In genomic region chr7:12643644-12644043, GRCh38 we compare ENCODE assay signal across 17 cellular contexts. TPM values are rescaled to one million over a fixed set of nuclear protein-coding genes. Genes with fewer than 3 reads are reported as not detected.
DNase-seq lines count a peak whose midpoint lies in the region; ATAC-seq, FAIRE-seq and TF ChIP-seq lines count a peak whose summit lies in the region.
"Had no signal": no experiment of that assay in that cellular context is flagged by ENCODE, and none has a peak within 500 bp of the region (broad histone marks: within the 10 kb centered on the region; RNA-seq: fewer than 3 reads in every experiment).

No MANE protein-coding gene starts in this region.

- no peaks in the 10 kb centered on the region for H3K9me3 Mint-ChIP-seq in activated naive CD8-positive, alpha-beta T cell treated with anti-CD3 and anti-CD28 coated beads, Interleukin-2, amount 50 U/mL, for 24 hours
- no peaks in the 10 kb centered on the region for H3K9me3 Mint-ChIP-seq in activated naive CD8-positive, alpha-beta T cell treated with anti-CD3 and anti-CD28 coated beads for 36 hours
- H3K9me3 Mint-ChIP-seq: T-cell had no signal

- TF ChIP-seq EP300 in H1 (IDR thresholded peaks at IDR 0.05; ENCODE audit: borderline replicate concordance in 1 of 2, low read depth in 2 of 2, low read length in 2 of 2): no peak

- no peak overlapping the region for H2BK15ac ChIP-seq in H1 (ENCODE audit: low read length)

- 91% methylated on average over 5 of the region's 5 CpGs; no CpG with 5 or more reads in 1 of the 2 experiments for WGBS in H1 (ENCODE audit: extremely low coverage in 1 of 2, insufficient coverage in 1 of 2, insufficient read length in 1 of 2, insufficient replicate concordance in 2 of 2, low coverage in 1 of 2, low lambda C conversion rate in 2 of 2, missing lambda C conversion rate in 1 of 2), 2 experiments
- 99% methylated on average over 5 of the region's 5 CpGs for WGBS in mammary epithelial cell (ENCODE audit: low coverage, missing lambda C conversion rate)
- 85% methylated on average over 5 of the region's 5 CpGs for WGBS in right cardiac atrium

- H3K9me3 ChIP-seq in H1 (ENCODE audit: insufficient read depth in 2 of 2, low read depth in 1 of 2, low read length in 1 of 2): no peaks in the 10 kb centered on the region
- no peaks in the 10 kb centered on the region for H3K9me3 ChIP-seq in mammary epithelial cell (replicated peaks; ENCODE audit: insufficient read depth, low read length)
- no peaks in the 10 kb centered on the region for H3K9me3 ChIP-seq in right cardiac atrium (ENCODE audit: control insufficient read depth, low read length)
- H3K9me3 ChIP-seq: Caco-2 had no signal

- H3K36me3 Mint-ChIP-seq in activated naive CD8-positive, alpha-beta T cell treated with anti-CD3 and anti-CD28 coated beads, Interleukin-2, amount 50 U/mL, for 24 hours (ENCODE audit: low read depth): no peaks in the 10 kb centered on the region
- H3K36me3 Mint-ChIP-seq in activated naive CD8-positive, alpha-beta T cell treated with anti-CD3 and anti-CD28 coated beads for 36 hours: no peaks in the 10 kb centered on the region
- H3K36me3 Mint-ChIP-seq: T-cell had no signal

- no peak overlapping the region; the same call in 1 of the 2 replicates for H2BK12ac ChIP-seq in H1 (ENCODE audit: low read depth, low read length)

- peak overlapping the region; percentile 36; the same call in 1 of the 2 replicates for H2BK20ac ChIP-seq in H1 (ENCODE audit: low read length)

- no peak overlapping the region for H3K23ac ChIP-seq in H1 (ENCODE audit: insufficient read length)

- H3K14ac ChIP-seq in H1 (ENCODE audit: insufficient read length): no peak overlapping the region

- CTCF ChIA-PET in H1 (lab: Charles Lee; ENCODE audit: partially characterized antibody) (interaction anchor here (1.2 to 1.7 kb wide), 3 partner anchors 41 to 125 kb away, joined by 4 to 7 read pairs (median 4); no protein-coding TSS in a partner anchor), mammary epithelial cell (lab: Charles Lee; ENCODE audit: low non-redundant PET) (no interaction called here)

- intact Hi-C loops in mammary epithelial cell (cut with micrococcal nuclease) (no loop called here), right cardiac atrium (cut with DNase I) (loop anchor here in 1 of 4 donors (5.0 kb wide), 1 partner anchor 619 kb away; no protein-coding TSS in a partner anchor)

- H2BK5ac ChIP-seq in H1 (ENCODE audit: low read depth, low read length): no peak overlapping the region

- H3K36me3 ChIP-seq in H1 (ENCODE audit: control insufficient read depth in 2 of 4, insufficient read depth in 4 of 4, low read length in 3 of 4) (no peaks in the 10 kb centered on the region), mammary epithelial cell (ENCODE audit: insufficient read depth, low read length) (no peaks in the 10 kb centered on the region)

- no peak overlapping the region for H2AK5ac ChIP-seq in H1 (ENCODE audit: low read depth, low read length)

- H3K4me2 ChIP-seq in H1 (ENCODE audit: insufficient read depth in 1 of 2, low read depth in 2 of 2, low read length in 2 of 2): no peak overlapping the region
- H3K4me2 ChIP-seq in mammary epithelial cell (ENCODE audit: insufficient read depth, low read depth, low read length): no peak overlapping the region

- H3K79me2 ChIP-seq in H1 (ENCODE audit: control insufficient read depth in 1 of 2, insufficient read depth in 2 of 2, low read length in 2 of 2) (no peaks in the 10 kb centered on the region), mammary epithelial cell (ENCODE audit: insufficient read depth, low read length) (no peaks in the 10 kb centered on the region)

- H3K27me3 Mint-ChIP-seq in activated naive CD8-positive, alpha-beta T cell treated with anti-CD3 and anti-CD28 coated beads, Interleukin-2, amount 50 U/mL, for 24 hours: no peaks in the 10 kb centered on the region
- no peaks in the 10 kb centered on the region for H3K27me3 Mint-ChIP-seq in activated naive CD8-positive, alpha-beta T cell treated with anti-CD3 and anti-CD28 coated beads for 36 hours
- H3K27me3 Mint-ChIP-seq: T-cell had no signal

- no peak overlapping the region for H2BK120ac ChIP-seq in H1 (replicated peaks; ENCODE audit: low read depth, low read length)

- DNase-seq in activated naive CD8-positive, alpha-beta T cell treated with anti-CD3 and anti-CD28 coated beads, Interleukin-2, amount 50 U/mL, for 24 hours: no peak
- DNase-seq in activated naive CD8-positive, alpha-beta T cell treated with anti-CD3 and anti-CD28 coated beads for 36 hours: no peak
- DNase-seq in KBM-7: peak; percentile 82
- no peak for DNase-seq in H1 (ENCODE audit: low read depth in 1 of 2, low spot score in 2 of 2)
- no peak for DNase-seq in mammary epithelial cell
- DNase-seq in right cardiac atrium: no peak
- DNase-seq in left lobe of liver (ENCODE audit: low spot score): no peak
- DNase-seq: activated CD4-positive, alpha-beta T cell treated with anti-CD3 and anti-CD28 coated beads, Interleukin-2, amount 50 U/mL, for 1 hour; anterior cingulate cortex; Caco-2; hippocampal formation; NCI-H2171 treated with DMSO at 0.1 percent for 48 hours; T-cell had no signal

- FAIRE-seq in H1 (lab: Jason Lieb, UNC): no peak
- FAIRE-seq: A204.1 had no signal

- no peak overlapping the region for H3K4ac ChIP-seq in H1 (replicated peaks; ENCODE audit: insufficient read length, low read depth, low read length)

- no peak overlapping the region for H3K56ac ChIP-seq in H1 (replicated peaks; ENCODE audit: insufficient read length, low read depth, low read length)

- no peaks in the 10 kb centered on the region for H3K27me3 ChIP-seq in H1 (replicated peaks in 1 of 4; ENCODE audit: control insufficient read depth in 3 of 4, extremely low read depth in 1 of 4, insufficient read depth in 3 of 4, low read length in 3 of 4)
- H3K27me3 ChIP-seq in mammary epithelial cell (ENCODE audit: insufficient read depth, low read length): no peaks in the 10 kb centered on the region
- no peaks in the 10 kb centered on the region for H3K27me3 ChIP-seq in right cardiac atrium (ENCODE audit: control insufficient read depth, insufficient read depth)

- H3K9ac ChIP-seq in H1 (replicated peaks in 1 of 4; ENCODE audit: extremely low read depth in 1 of 4, low read depth in 3 of 4, low read length in 3 of 4) (no peak overlapping the region), mammary epithelial cell (ENCODE audit: insufficient read depth, low read length) (no peak overlapping the region)

- POLR2A ChIA-PET in H1 (lab: Charles Lee; ENCODE audit: partially characterized antibody): no interaction called here

- TF ChIP-seq CTCF in H1 (IDR thresholded peaks at IDR 0.05; ENCODE audit: control extremely low read depth in 1 of 3, insufficient read depth in 1 of 3, low read depth in 1 of 3, low read length in 3 of 3): no peak
- no peak for TF ChIP-seq CTCF in mammary epithelial cell (conservative IDR thresholded peaks at IDR 0.05 in 1 of 2, IDR thresholded peaks at IDR 0.05 in 1 of 2; ENCODE audit: extremely low read depth in 1 of 2, insufficient read depth in 1 of 2, low read depth in 1 of 2, low read length in 2 of 2)

- no peak overlapping the region for H3K18ac ChIP-seq in H1 (ENCODE audit: extremely low read depth, low read length)

- H3K79me1 ChIP-seq in H1 (ENCODE audit: low read depth, low read length): no peaks in the 10 kb centered on the region

- no peak for TF ChIP-seq POLR2A in H1 (IDR thresholded peaks at IDR 0.05; ENCODE audit: control extremely low read depth in 1 of 2, low read depth in 2 of 2, low read length in 2 of 2)

- no peak overlapping the region for H4K5ac ChIP-seq in H1 (ENCODE audit: insufficient read length, low read depth, low read length)

- H3K4me3 ChIP-seq in H1 (ENCODE audit: extremely low read depth in 1 of 4, insufficient read depth in 2 of 4, low read depth in 3 of 4, low read length in 4 of 4) (no peak overlapping the region), mammary epithelial cell (replicated peaks in 1 of 3; ENCODE audit: insufficient read depth in 1 of 3, low read depth in 2 of 3, low read length in 3 of 3) (no peak overlapping the region), right cardiac atrium (ENCODE audit: low read length) (no peak overlapping the region)
- H3K4me3 ChIP-seq: coronary artery had no signal

- ATAC-seq in activated naive CD8-positive, alpha-beta T cell treated with anti-CD3 and anti-CD28 coated beads, Interleukin-2, amount 50 U/mL, for 24 hours: peak; percentile 51
- ATAC-seq in GM18873 (IDR thresholded peaks at IDR 0.05; ENCODE audit: low FRiP score, unreplicated experiment): no peak
- no peak for ATAC-seq in right cardiac atrium
- ATAC-seq in left lobe of liver: no peak
- ATAC-seq: esophagus mucosa, T-cell had no signal

- H3K4me1 Mint-ChIP-seq in activated naive CD8-positive, alpha-beta T cell treated with anti-CD3 and anti-CD28 coated beads, Interleukin-2, amount 50 U/mL, for 24 hours: peaks cover 4% of the 10 kb centered on the region
- H3K4me1 Mint-ChIP-seq in activated naive CD8-positive, alpha-beta T cell treated with anti-CD3 and anti-CD28 coated beads for 36 hours: no peaks in the 10 kb centered on the region

- BruUV-seq in mammary epithelial cell (replicated peaks; lab: Mats Ljungman, UMichigan): no TSS peak

- no peak overlapping the region; the same call in 1 of the 2 replicates for H2AFZ ChIP-seq in H1 (ENCODE audit: low read length)
- no peak overlapping the region for H2AFZ ChIP-seq in mammary epithelial cell (ENCODE audit: low read depth, low read length)

- H4K91ac ChIP-seq in H1 (replicated peaks; ENCODE audit: insufficient read length, low read length): no peak overlapping the region

- H3K4me1 ChIP-seq in H1 (replicated peaks in 1 of 4; ENCODE audit: control insufficient read depth in 3 of 4, insufficient read depth in 4 of 4, low read length in 3 of 4) (peaks cover 0 to 6% (median 1%) of the 10 kb centered on the region in 4 experiments; a peak in 3 of 7 replicates), mammary epithelial cell (ENCODE audit: insufficient read depth, low read length) (peaks cover 8% of the 10 kb centered on the region), right cardiac atrium (ENCODE audit: control insufficient read depth, insufficient read depth, low read length) (no peaks in the 10 kb centered on the region)

- dilution Hi-C loops in mammary epithelial cell (cut with HindIII; ENCODE audit: low sequenced_read_pairs): no loop called here

- TF ChIP-seq RAD21 in H1 (IDR thresholded peaks at IDR 0.05 in 1 of 2, conservative IDR thresholded peaks at IDR 0.05 in 1 of 2; ENCODE audit: low read depth in 2 of 2, low read length in 2 of 2): no peak

- H4K8ac ChIP-seq in H1 (ENCODE audit: extremely low read depth, insufficient read depth, low read length): no peak overlapping the region

- no peaks in the 10 kb centered on the region for H3K23me2 ChIP-seq in H1 (ENCODE audit: low read depth, low read length)

- H3K4me3 Mint-ChIP-seq in activated naive CD8-positive, alpha-beta T cell treated with anti-CD3 and anti-CD28 coated beads, Interleukin-2, amount 50 U/mL, for 24 hours: no peak overlapping the region
- no peak overlapping the region for H3K4me3 Mint-ChIP-seq in activated naive CD8-positive, alpha-beta T cell treated with anti-CD3 and anti-CD28 coated beads for 36 hours
- H3K4me3 Mint-ChIP-seq: T-cell had no signal

- H3K27ac Mint-ChIP-seq in activated naive CD8-positive, alpha-beta T cell treated with anti-CD3 and anti-CD28 coated beads, Interleukin-2, amount 50 U/mL, for 24 hours: no peak overlapping the region
- no peak overlapping the region for H3K27ac Mint-ChIP-seq in activated naive CD8-positive, alpha-beta T cell treated with anti-CD3 and anti-CD28 coated beads for 36 hours
- H3K27ac Mint-ChIP-seq: T-cell had no signal

- H4K20me1 ChIP-seq in H1 (replicated peaks in 1 of 2; ENCODE audit: control insufficient read depth in 1 of 2, insufficient read depth in 2 of 2, low read length in 2 of 2) (no peaks in the 10 kb centered on the region), mammary epithelial cell (ENCODE audit: insufficient read depth, low read length) (no peaks in the 10 kb centered on the region)

- in situ Hi-C loops in KBM-7 (cut with MboI; ENCODE audit: low pct_unique_long_range_greater_than_20kb, low sequenced_read_pairs): loop anchor here (25.0 kb wide), 1 partner anchor 619 kb away; no protein-coding TSS in a partner anchor
- in situ Hi-C loops in mammary epithelial cell (cut with MboI; ENCODE audit: low sequenced_read_pairs in 2 of 2): loop anchor here in 1 of 2 donors (10.0 kb wide), 1 partner anchor 611 kb away; no protein-coding TSS in a partner anchor

- H3K27ac ChIP-seq in H1 (ENCODE audit: low read depth, low read length) (no peak overlapping the region), mammary epithelial cell (ENCODE audit: insufficient read depth, low read depth, low read length) (no peak overlapping the region), right cardiac atrium (ENCODE audit: low read length) (no peak overlapping the region)
- H3K27ac ChIP-seq: coronary artery had no signal

RNA-seq across cellular contexts. Expression of gene ARL4A, which starts 43.8 kb away (rescaled TPM):
- 10 to 100 TPM; 12.2 to 13.8 TPM for total RNA-seq in activated naive CD8-positive, alpha-beta T cell treated with anti-CD3 and anti-CD28 coated beads for 36 hours
- total RNA-seq in H1 (2021; fragmentation: NEBNext Ultra II Directional; extraction: Animal tissue kit (Norgen Biotek cat#: 25700)): 29.2 and 31.5 TPM in 2 replicates
- polyA plus RNA-seq in H1 (2011; rRNA removed) (7.2 and 14.5 TPM in 2 replicates), mammary epithelial cell (28.5 TPM), right cardiac atrium (10.3 TPM)
- polyA plus RNA-seq in H1 (2011; cell fraction: cytosol; rRNA removed): 17.1 TPM
- 3.7 TPM for polyA plus RNA-seq in H1 (2011; cell fraction: nucleus; rRNA removed)
- 19.7 to 40.3 TPM (median 22.8 TPM) in 4 replicates for polyA plus RNA-seq in H1 (2012, experiment 1 of 2)
- 5.4 TPM for polyA plus RNA-seq in H1 (2012, experiment 2 of 2)
- 33.9 TPM for polyA plus RNA-seq in H1 (2013, experiment 1 of 2)
- 34.8 TPM for polyA plus RNA-seq in H1 (2013, experiment 2 of 2)
- polyA minus RNA-seq in H1 (2011; rRNA and poly(A)+ RNA removed): 11.7 and 12.4 TPM in 2 replicates
- polyA minus RNA-seq in H1 (2011; cell fraction: cytosol; rRNA and poly(A)+ RNA removed): 11.4 TPM
- polyA minus RNA-seq in H1 (2011; cell fraction: nucleus; rRNA and poly(A)+ RNA removed): 20.7 TPM
- total RNA-seq in mammary epithelial cell (10 to 100 TPM; 24.9 to 57.3 TPM), right cardiac atrium (10 to 100 TPM in 3 of 4 donors, 1 to 10 TPM in 1; 9.6 to 19.7 (median 12.6) TPM), left lobe of liver (5.8 TPM)
- polyA minus RNA-seq in mammary epithelial cell: 13.4 TPM
